ENCODE assay signal across 11 cellular contexts in the genomic region with DNA sequence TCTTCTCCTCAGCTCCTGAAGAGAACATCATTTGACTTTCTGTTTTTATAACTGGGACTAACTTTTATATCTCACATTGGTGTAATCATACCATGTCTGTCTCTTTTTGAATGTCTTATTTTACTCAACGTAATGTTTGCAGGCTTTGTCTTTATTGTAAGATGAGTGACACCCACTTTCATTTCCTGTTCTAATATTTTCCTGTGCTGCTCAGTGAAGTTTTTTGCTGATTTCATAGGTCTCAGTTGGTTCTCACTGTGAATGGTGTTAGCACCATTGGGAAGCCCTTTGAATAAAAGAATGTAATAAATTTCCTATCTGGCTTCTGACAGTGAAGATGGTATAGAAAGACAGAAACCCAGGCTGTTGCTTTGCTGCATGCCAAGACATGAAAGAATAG.
DNase-seq lines count a peak whose midpoint lies in the region; ATAC-seq, FAIRE-seq and TF ChIP-seq lines count a peak whose summit lies in the region.
"Had no signal": no experiment of that assay in that cellular context is flagged by ENCODE, and none has a peak within 500 bp of the region (broad histone marks: within the 10 kb centered on the region; RNA-seq: fewer than 3 reads in every experiment).

No MANE protein-coding gene starts in this region.

- peaks cover 31% of the 10 kb centered on the region for H3K4me1 Mint-ChIP-seq in activated CD8-positive, alpha-beta T cell treated with anti-CD3 and anti-CD28 coated beads, Interleukin-2, amount 10 ng/mL, durations not matched to agents 7 days and 5 days (ENCODE audit: low read depth)
- peaks cover 50 to 51% of the 10 kb centered on the region in 2 donors for H3K4me1 Mint-ChIP-seq in natural killer cell

- H3K36me3 Mint-ChIP-seq in activated CD8-positive, alpha-beta T cell treated with anti-CD3 and anti-CD28 coated beads, Interleukin-2, amount 10 ng/mL, durations not matched to agents 7 days and 5 days (ENCODE audit: low read depth), result peaks cover 17% of the 10 kb centered on the region
- H3K36me3 Mint-ChIP-seq in natural killer cell, result no peaks in the 10 kb centered on the region

- no peak for TF ChIP-seq CTCF in natural killer cell (IDR thresholded peaks at IDR 0.05)

- peak overlapping the region; percentile 26 for H3K27ac Mint-ChIP-seq in activated CD8-positive, alpha-beta T cell treated with anti-CD3 and anti-CD28 coated beads, Interleukin-2, amount 10 ng/mL, durations not matched to agents 7 days and 5 days
- peak overlapping the region; percentile 86 to 89 for H3K27ac Mint-ChIP-seq in natural killer cell

- H3K9me3 Mint-ChIP-seq in activated CD8-positive, alpha-beta T cell treated with anti-CD3 and anti-CD28 coated beads, Interleukin-2, amount 10 ng/mL, durations not matched to agents 7 days and 5 days (ENCODE audit: insufficient read depth), result no peaks in the 10 kb centered on the region
- no peaks in the 10 kb centered on the region for H3K9me3 Mint-ChIP-seq in natural killer cell

- CTCF ChIA-PET in activated CD8-positive, alpha-beta T cell treated with anti-CD3 and anti-CD28 coated beads, Interleukin-2, amount 10 ng/mL, durations not matched to agents 7 days and 5 days (lab: Charles Lee), result interaction anchor here (1.4 to 2.1 kb wide), 2 partner anchors 154 to 246 kb away, joined by 3 to 12 read pairs; no protein-coding TSS in a partner anchor

- POLR2A ChIA-PET in activated CD8-positive, alpha-beta T cell treated with anti-CD3 and anti-CD28 coated beads, Interleukin-2, amount 10 ng/mL, durations not matched to agents 7 days and 5 days (lab: Charles Lee), result no interaction called here

- no peak for ATAC-seq in activated CD8-positive, alpha-beta T cell treated with anti-CD3 and anti-CD28 coated beads, Interleukin-2, amount 10 ng/mL, durations not matched to agents 7 days and 5 days
- peak in 2 of 3 donors; percentile 24 to 27 for ATAC-seq in natural killer cell

- H3K27me3 Mint-ChIP-seq in activated CD8-positive, alpha-beta T cell treated with anti-CD3 and anti-CD28 coated beads, Interleukin-2, amount 10 ng/mL, durations not matched to agents 7 days and 5 days (ENCODE audit: low read depth), result no peaks in the 10 kb centered on the region
- no peaks in the 10 kb centered on the region for H3K27me3 Mint-ChIP-seq in natural killer cell (ENCODE audit: low read depth in 2 of 2)

- intact Hi-C loops in natural killer cell (cut with micrococcal nuclease), result loop anchor here (10.0 kb wide), 1 partner anchor 84 kb away; a partner anchor contains a TSS

- peak; percentile 65 for FAIRE-seq in GM19239 (lab: Jason Lieb, UNC)

- DNase-seq in NOMO-1 treated with DMSO at 0.1 percent for 48 hours (lab: John Stamatoyannopoulos, UW; ENCODE audit: unreplicated experiment) (peak; percentile 34), NOMO-1 treated with dmso at 0.1 percent for 144 hours (lab: John Stamatoyannopoulos, UW; ENCODE audit: unreplicated experiment) (no peak), GM19239 (ENCODE audit: insufficient read length, low spot score) (no peak), natural killer cell (no peak), NCI-H446 (lab: John Stamatoyannopoulos, UW) (no peak)
- no peak for DNase-seq in activated CD8-positive, alpha-beta T cell treated with anti-CD3 and anti-CD28 coated beads, Interleukin-2, amount 10 ng/mL, durations not matched to agents 7 days and 5 days
- DNase-seq in stimulated activated CD4-positive, alpha-beta T cell treated with anti-CD3 and anti-CD28 coated beads, Interleukin-15, amount 100 ng/mL, for 24 hours, result no peak
- DNase-seq in stimulated activated CD4-positive, alpha-beta T cell treated with anti-CD3 and anti-CD28 coated beads, Interleukin-4, amount 100 ng/mL, for 1 hour, result no peak
- DNase-seq: activated CD4-positive, CD25-positive, alpha-beta regulatory T cell; Caco-2; thyroid gland had no signal

- no peak overlapping the region for H3K4me3 Mint-ChIP-seq in activated CD8-positive, alpha-beta T cell treated with anti-CD3 and anti-CD28 coated beads, Interleukin-2, amount 10 ng/mL, durations not matched to agents 7 days and 5 days
- peak overlapping the region; percentile 69 for H3K4me3 Mint-ChIP-seq in natural killer cell
